Comparison of ENCODE assay signal across 1 cellular context in genomic region chr1:203907901-203908300, GRCh38.
A peak's percentile ranks its signal among the peaks of the same experiment; 100 is the strongest.
TF ChIP-seq lines count a peak whose summit lies in the region.

No MANE protein-coding gene starts in this region.

TF ChIP-seq in K562, 482 proteins besides CTCF, POLR2A, EP300 and RAD21:
- TF ChIP-seq MXD1 (CRISPR knock-in tag; IDR thresholded peaks at IDR 0.05; ENCODE audit: borderline replicate concordance, poor library complexity, severe bottlenecking) (no peak), ZC3H8 (IDR thresholded peaks at IDR 0.05) (no peak), ZNF197 (CRISPR knock-in tag; IDR thresholded peaks at IDR 0.05; ENCODE audit: low read depth) (no peak), MEF2D (tag; conservative IDR thresholded peaks at IDR 0.05; ENCODE audit: low read depth) (no peak), TBP (optimal IDR thresholded peaks at IDR 0.05; ENCODE audit: low read depth, low read length) (no peak), CHD2 (IDR thresholded peaks at IDR 0.05; ENCODE audit: low read depth, low read length) (no peak), ZNF507 (tag; conservative IDR thresholded peaks at IDR 0.05) (no peak), ATF7 (IDR thresholded peaks at IDR 0.05) (0 out of 2 replicates have a peak, but pooled peaks have one; percentile 31), C11orf30 (IDR thresholded peaks at IDR 0.05; ENCODE audit: low read depth) (no peak), BCOR (IDR thresholded peaks at IDR 0.05) (0 out of 2 replicates have a peak, but pooled peaks have one; percentile 28), ZNF408 (CRISPR knock-in tag; IDR thresholded peaks at IDR 0.05; ENCODE audit: low read depth) (no peak), KLF13 (tag; IDR thresholded peaks at IDR 0.05; ENCODE audit: borderline replicate concordance, low read depth) (no peak)
- TF ChIP-seq, protein P1, sequence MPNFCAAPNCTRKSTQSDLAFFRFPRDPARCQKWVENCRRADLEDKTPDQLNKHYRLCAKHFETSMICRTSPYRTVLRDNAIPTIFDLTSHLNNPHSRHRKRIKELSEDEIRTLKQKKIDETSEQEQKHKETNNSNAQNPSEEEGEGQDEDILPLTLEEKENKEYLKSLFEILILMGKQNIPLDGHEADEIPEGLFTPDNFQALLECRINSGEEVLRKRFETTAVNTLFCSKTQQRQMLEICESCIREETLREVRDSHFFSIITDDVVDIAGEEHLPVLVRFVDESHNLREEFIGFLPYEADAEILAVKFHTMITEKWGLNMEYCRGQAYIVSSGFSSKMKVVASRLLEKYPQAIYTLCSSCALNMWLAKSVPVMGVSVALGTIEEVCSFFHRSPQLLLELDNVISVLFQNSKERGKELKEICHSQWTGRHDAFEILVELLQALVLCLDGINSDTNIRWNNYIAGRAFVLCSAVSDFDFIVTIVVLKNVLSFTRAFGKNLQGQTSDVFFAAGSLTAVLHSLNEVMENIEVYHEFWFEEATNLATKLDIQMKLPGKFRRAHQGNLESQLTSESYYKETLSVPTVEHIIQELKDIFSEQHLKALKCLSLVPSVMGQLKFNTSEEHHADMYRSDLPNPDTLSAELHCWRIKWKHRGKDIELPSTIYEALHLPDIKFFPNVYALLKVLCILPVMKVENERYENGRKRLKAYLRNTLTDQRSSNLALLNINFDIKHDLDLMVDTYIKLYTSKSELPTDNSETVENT (CRISPR knock-in tag; IDR thresholded peaks at IDR 0.05) = no peak
- TF ChIP-seq, protein P2, sequence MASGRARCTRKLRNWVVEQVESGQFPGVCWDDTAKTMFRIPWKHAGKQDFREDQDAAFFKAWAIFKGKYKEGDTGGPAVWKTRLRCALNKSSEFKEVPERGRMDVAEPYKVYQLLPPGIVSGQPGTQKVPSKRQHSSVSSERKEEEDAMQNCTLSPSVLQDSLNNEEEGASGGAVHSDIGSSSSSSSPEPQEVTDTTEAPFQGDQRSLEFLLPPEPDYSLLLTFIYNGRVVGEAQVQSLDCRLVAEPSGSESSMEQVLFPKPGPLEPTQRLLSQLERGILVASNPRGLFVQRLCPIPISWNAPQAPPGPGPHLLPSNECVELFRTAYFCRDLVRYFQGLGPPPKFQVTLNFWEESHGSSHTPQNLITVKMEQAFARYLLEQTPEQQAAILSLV (tag; IDR thresholded peaks at IDR 0.05) = no peak
TF ChIP-seq in K562: peak in this region for 2.
